ENCODE assay signal across 1 cellular context in genomic region chr11:120235024-120235628, GRCh38.
A peak's percentile ranks its signal among the peaks of the same experiment; 100 is the strongest.
TF ChIP-seq lines count a peak whose summit lies in the region.

No MANE protein-coding gene starts in this region.

TF ChIP-seq in HepG2, 621 proteins besides CTCF, POLR2A, EP300 and RAD21 (continued from another document and continues in another):
- TF ChIP-seq, protein P1, sequence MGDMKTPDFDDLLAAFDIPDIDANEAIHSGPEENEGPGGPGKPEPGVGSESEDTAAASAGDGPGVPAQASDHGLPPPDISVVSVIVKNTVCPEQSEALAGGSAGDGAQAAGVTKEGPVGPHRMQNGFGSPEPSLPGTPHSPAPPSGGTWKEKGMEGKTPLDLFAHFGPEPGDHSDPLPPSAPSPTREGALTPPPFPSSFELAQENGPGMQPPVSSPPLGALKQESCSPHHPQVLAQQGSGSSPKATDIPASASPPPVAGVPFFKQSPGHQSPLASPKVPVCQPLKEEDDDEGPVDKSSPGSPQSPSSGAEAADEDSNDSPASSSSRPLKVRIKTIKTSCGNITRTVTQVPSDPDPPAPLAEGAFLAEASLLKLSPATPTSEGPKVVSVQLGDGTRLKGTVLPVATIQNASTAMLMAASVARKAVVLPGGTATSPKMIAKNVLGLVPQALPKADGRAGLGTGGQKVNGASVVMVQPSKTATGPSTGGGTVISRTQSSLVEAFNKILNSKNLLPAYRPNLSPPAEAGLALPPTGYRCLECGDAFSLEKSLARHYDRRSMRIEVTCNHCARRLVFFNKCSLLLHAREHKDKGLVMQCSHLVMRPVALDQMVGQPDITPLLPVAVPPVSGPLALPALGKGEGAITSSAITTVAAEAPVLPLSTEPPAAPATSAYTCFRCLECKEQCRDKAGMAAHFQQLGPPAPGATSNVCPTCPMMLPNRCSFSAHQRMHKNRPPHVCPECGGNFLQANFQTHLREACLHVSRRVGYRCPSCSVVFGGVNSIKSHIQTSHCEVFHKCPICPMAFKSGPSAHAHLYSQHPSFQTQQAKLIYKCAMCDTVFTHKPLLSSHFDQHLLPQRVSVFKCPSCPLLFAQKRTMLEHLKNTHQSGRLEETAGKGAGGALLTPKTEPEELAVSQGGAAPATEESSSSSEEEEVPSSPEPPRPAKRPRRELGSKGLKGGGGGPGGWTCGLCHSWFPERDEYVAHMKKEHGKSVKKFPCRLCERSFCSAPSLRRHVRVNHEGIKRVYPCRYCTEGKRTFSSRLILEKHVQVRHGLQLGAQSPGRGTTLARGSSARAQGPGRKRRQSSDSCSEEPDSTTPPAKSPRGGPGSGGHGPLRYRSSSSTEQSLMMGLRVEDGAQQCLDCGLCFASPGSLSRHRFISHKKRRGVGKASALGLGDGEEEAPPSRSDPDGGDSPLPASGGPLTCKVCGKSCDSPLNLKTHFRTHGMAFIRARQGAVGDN (CRISPR knock-in tag; IDR thresholded peaks at IDR 0.05) = peak; percentile 27
- no peak for TF ChIP-seq ZBED4 (CRISPR knock-in tag; IDR thresholded peaks at IDR 0.05; ENCODE audit: borderline replicate concordance)
- no peak for TF ChIP-seq TAF1 (CRISPR knock-in tag; IDR thresholded peaks at IDR 0.05)
- TF ChIP-seq CCDC6 (CRISPR knock-in tag; IDR thresholded peaks at IDR 0.05) = no peak
- TF ChIP-seq, protein P2, sequence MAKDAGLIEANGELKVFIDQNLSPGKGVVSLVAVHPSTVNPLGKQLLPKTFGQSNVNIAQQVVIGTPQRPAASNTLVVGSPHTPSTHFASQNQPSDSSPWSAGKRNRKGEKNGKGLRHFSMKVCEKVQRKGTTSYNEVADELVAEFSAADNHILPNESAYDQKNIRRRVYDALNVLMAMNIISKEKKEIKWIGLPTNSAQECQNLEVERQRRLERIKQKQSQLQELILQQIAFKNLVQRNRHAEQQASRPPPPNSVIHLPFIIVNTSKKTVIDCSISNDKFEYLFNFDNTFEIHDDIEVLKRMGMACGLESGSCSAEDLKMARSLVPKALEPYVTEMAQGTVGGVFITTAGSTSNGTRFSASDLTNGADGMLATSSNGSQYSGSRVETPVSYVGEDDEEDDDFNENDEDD (CRISPR knock-in tag; IDR thresholded peaks at IDR 0.05; ENCODE audit: borderline replicate concordance) = no peak
- TF ChIP-seq ZFYVE20 (CRISPR knock-in tag; IDR thresholded peaks at IDR 0.05; ENCODE audit: borderline replicate concordance, low read depth) = no peak
- no peak for TF ChIP-seq ZNF460 (CRISPR knock-in tag; IDR thresholded peaks at IDR 0.05; ENCODE audit: borderline replicate concordance)
- TF ChIP-seq SMC3 (IDR thresholded peaks at IDR 0.05; ENCODE audit: low read length) = peak; percentile 83
- TF ChIP-seq POLR2AphosphoS5 (IDR thresholded peaks at IDR 0.05; ENCODE audit: low read depth, low read length) = no peak
- TF ChIP-seq EEA1 (CRISPR knock-in tag; IDR thresholded peaks at IDR 0.05; ENCODE audit: borderline replicate concordance) = no peak
- TF ChIP-seq MLLT10 (CRISPR knock-in tag; IDR thresholded peaks at IDR 0.05) = no peak
- no peak for TF ChIP-seq ZMAT3 (CRISPR knock-in tag; conservative IDR thresholded peaks at IDR 0.05)
- no peak for TF ChIP-seq PHF8 (CRISPR knock-in tag; IDR thresholded peaks at IDR 0.05)
- 0 out of 2 replicates have a peak, but pooled peaks have one; percentile 33 for TF ChIP-seq MED1 (CRISPR knock-in tag; IDR thresholded peaks at IDR 0.05)
- TF ChIP-seq IRX3 (CRISPR knock-in tag; IDR thresholded peaks at IDR 0.05; ENCODE audit: borderline replicate concordance, low read depth) = no peak
- no peak for TF ChIP-seq LCORL (IDR thresholded peaks at IDR 0.05)
- TF ChIP-seq LCORL (CRISPR knock-in tag; IDR thresholded peaks at IDR 0.05) = no peak
- no peak for TF ChIP-seq DRAP1 (CRISPR knock-in tag; IDR thresholded peaks at IDR 0.05)
- no peak for TF ChIP-seq ZNF446 (CRISPR knock-in tag; IDR thresholded peaks at IDR 0.05)
- TF ChIP-seq, protein P3, sequence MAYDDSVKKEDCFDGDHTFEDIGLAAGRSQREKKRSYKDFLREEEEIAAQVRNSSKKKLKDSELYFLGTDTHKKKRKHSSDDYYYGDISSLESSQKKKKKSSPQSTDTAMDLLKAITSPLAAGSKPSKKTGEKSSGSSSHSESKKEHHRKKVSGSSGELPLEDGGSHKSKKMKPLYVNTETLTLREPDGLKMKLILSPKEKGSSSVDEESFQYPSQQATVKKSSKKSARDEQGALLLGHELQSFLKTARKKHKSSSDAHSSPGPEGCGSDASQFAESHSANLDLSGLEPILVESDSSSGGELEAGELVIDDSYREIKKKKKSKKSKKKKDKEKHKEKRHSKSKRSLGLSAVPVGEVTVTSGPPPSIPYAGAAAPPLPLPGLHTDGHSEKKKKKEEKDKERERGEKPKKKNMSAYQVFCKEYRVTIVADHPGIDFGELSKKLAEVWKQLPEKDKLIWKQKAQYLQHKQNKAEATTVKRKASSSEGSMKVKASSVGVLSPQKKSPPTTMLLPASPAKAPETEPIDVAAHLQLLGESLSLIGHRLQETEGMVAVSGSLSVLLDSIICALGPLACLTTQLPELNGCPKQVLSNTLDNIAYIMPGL (CRISPR knock-in tag; IDR thresholded peaks at IDR 0.05; ENCODE audit: borderline replicate concordance in 1 of 2, low read depth in 1 of 2) = peak in 1 of 2 experiments; percentile 28; a peak in 1 of 4 replicates
- TF ChIP-seq, protein P4, sequence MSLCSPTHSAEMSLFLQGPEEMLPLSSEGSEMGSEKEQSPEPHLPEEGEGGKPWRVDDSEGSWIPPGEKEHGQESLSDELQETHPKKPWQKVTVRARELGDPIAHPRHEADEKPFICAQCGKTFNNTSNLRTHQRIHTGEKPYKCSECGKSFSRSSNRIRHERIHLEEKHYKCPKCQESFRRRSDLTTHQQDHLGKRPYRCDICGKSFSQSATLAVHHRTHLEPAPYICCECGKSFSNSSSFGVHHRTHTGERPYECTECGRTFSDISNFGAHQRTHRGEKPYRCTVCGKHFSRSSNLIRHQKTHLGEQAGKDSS (CRISPR knock-in tag; IDR thresholded peaks at IDR 0.05; ENCODE audit: borderline replicate concordance, low read depth) = no peak
- TF ChIP-seq GABPB1 (CRISPR knock-in tag; IDR thresholded peaks at IDR 0.05) = no peak
- TF ChIP-seq MEIS1 (CRISPR knock-in tag; IDR thresholded peaks at IDR 0.05; ENCODE audit: borderline replicate concordance) = no peak
- TF ChIP-seq TSC22D2 (CRISPR knock-in tag; IDR thresholded peaks at IDR 0.05; ENCODE audit: borderline replicate concordance) = no peak
- TF ChIP-seq, protein P5, sequence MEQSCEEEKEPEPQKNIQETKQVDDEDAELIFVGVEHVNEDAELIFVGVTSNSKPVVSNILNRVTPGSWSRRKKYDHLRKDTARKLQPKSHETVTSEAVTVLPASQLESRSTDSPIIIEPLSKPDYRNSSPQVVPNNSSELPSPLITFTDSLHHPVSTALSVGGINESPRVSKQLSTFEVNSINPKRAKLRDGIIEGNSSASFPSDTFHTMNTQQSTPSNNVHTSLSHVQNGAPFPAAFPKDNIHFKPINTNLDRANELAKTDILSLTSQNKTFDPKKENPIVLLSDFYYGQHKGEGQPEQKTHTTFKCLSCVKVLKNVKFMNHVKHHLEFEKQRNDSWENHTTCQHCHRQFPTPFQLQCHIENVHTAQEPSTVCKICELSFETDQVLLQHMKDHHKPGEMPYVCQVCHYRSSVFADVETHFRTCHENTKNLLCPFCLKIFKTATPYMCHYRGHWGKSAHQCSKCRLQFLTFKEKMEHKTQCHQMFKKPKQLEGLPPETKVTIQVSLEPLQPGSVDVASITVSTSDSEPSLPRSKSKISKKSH (CRISPR knock-in tag; IDR thresholded peaks at IDR 0.05; ENCODE audit: borderline replicate concordance) = no peak
- TF ChIP-seq ZNF724P (CRISPR knock-in tag; IDR thresholded peaks at IDR 0.05; ENCODE audit: borderline replicate concordance) = no peak
- no peak for TF ChIP-seq SCMH1 (CRISPR knock-in tag; IDR thresholded peaks at IDR 0.05; ENCODE audit: borderline replicate concordance)
- TF ChIP-seq SRSF1 (optimal IDR thresholded peaks at IDR 0.05; ENCODE audit: low read depth, low read length) = no peak
- peak; percentile 31; the same call in 1 of the 2 replicates for TF ChIP-seq HOXA3 (CRISPR knock-in tag; IDR thresholded peaks at IDR 0.05)
- TF ChIP-seq POGK (CRISPR knock-in tag; conservative IDR thresholded peaks at IDR 0.05) = no peak
- TF ChIP-seq HNRNPUL1 (IDR thresholded peaks at IDR 0.05; ENCODE audit: low read depth, low read length) = no peak
- no peak for TF ChIP-seq ZNF660 (CRISPR knock-in tag; IDR thresholded peaks at IDR 0.05; ENCODE audit: borderline replicate concordance, low read depth)
- TF ChIP-seq, protein P6, sequence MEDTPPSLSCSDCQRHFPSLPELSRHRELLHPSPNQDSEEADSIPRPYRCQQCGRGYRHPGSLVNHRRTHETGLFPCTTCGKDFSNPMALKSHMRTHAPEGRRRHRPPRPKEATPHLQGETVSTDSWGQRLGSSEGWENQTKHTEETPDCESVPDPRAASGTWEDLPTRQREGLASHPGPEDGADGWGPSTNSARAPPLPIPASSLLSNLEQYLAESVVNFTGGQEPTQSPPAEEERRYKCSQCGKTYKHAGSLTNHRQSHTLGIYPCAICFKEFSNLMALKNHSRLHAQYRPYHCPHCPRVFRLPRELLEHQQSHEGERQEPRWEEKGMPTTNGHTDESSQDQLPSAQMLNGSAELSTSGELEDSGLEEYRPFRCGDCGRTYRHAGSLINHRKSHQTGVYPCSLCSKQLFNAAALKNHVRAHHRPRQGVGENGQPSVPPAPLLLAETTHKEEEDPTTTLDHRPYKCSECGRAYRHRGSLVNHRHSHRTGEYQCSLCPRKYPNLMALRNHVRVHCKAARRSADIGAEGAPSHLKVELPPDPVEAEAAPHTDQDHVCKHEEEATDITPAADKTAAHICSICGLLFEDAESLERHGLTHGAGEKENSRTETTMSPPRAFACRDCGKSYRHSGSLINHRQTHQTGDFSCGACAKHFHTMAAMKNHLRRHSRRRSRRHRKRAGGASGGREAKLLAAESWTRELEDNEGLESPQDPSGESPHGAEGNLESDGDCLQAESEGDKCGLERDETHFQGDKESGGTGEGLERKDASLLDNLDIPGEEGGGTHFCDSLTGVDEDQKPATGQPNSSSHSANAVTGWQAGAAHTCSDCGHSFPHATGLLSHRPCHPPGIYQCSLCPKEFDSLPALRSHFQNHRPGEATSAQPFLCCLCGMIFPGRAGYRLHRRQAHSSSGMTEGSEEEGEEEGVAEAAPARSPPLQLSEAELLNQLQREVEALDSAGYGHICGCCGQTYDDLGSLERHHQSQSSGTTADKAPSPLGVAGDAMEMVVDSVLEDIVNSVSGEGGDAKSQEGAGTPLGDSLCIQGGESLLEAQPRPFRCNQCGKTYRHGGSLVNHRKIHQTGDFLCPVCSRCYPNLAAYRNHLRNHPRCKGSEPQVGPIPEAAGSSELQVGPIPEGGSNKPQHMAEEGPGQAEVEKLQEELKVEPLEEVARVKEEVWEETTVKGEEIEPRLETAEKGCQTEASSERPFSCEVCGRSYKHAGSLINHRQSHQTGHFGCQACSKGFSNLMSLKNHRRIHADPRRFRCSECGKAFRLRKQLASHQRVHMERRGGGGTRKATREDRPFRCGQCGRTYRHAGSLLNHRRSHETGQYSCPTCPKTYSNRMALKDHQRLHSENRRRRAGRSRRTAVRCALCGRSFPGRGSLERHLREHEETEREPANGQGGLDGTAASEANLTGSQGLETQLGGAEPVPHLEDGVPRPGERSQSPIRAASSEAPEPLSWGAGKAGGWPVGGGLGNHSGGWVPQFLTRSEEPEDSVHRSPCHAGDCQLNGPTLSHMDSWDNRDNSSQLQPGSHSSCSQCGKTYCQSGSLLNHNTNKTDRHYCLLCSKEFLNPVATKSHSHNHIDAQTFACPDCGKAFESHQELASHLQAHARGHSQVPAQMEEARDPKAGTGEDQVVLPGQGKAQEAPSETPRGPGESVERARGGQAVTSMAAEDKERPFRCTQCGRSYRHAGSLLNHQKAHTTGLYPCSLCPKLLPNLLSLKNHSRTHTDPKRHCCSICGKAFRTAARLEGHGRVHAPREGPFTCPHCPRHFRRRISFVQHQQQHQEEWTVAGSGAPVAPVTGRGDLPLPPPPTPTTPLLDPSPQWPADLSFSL (CRISPR knock-in tag; IDR thresholded peaks at IDR 0.05) = no peak
- TF ChIP-seq STAG1 (CRISPR knock-in tag; IDR thresholded peaks at IDR 0.05) = peak; percentile 96
- peak; percentile 19; the same call in 1 of the 2 replicates for TF ChIP-seq SALL1 (CRISPR knock-in tag; IDR thresholded peaks at IDR 0.05)
- TF ChIP-seq PAWR (CRISPR knock-in tag; IDR thresholded peaks at IDR 0.05; ENCODE audit: borderline replicate concordance) = no peak
- no peak for TF ChIP-seq NFKBIZ (CRISPR knock-in tag; IDR thresholded peaks at IDR 0.05)
- TF ChIP-seq ZNF20 (CRISPR knock-in tag; IDR thresholded peaks at IDR 0.05) = no peak
